Comparison of ENCODE assay signal across 14 cellular contexts in genomic region chr15:90203922-90204321, GRCh38. TPM values are rescaled to one million over a fixed set of nuclear protein-coding genes. Genes with fewer than 3 reads are reported as not detected.
DNase-seq lines count a peak whose midpoint lies in the region; ATAC-seq, FAIRE-seq and TF ChIP-seq lines count a peak whose summit lies in the region.
"Had no signal": no experiment of that assay in that cellular context is flagged by ENCODE, and none has a peak within 500 bp of the region (broad histone marks: within the 10 kb centered on the region; RNA-seq: fewer than 3 reads in every experiment).

No MANE protein-coding gene starts in this region.

- H3K4me1 ChIP-seq in keratinocyte (ENCODE audit: control insufficient read depth, extremely low read depth, insufficient read depth, low read length): peaks cover 43% of the 10 kb centered on the region
- H3K4me1 ChIP-seq in tibial artery: peaks cover 0 to 55% (median 43%) of the 10 kb centered on the region in 4 donors

- ATAC-seq in GM18873 (IDR thresholded peaks at IDR 0.05; ENCODE audit: low FRiP score, unreplicated experiment): no peak
- ATAC-seq: activated naive CD4-positive, alpha-beta T cell treated with anti-CD3 and anti-CD28 coated beads, Interleukin-2, amount 50 U/mL, for 72 hours; GM23338 had no signal

- no peak overlapping the region for H2AFZ ChIP-seq in keratinocyte (ENCODE audit: control insufficient read depth, low read length)
- H2AFZ ChIP-seq: GM23338 had no signal

- peaks cover 8% of the 10 kb centered on the region for H3K9me1 ChIP-seq in keratinocyte (ENCODE audit: control insufficient read depth, extremely low read depth, insufficient read depth, low read length)

- H3K27ac ChIP-seq in keratinocyte (ENCODE audit: control insufficient read depth, insufficient read depth, low read length) (no peak overlapping the region), tibial artery (no peak overlapping the region)

- H3K36me3 ChIP-seq in keratinocyte (ENCODE audit: control insufficient read depth in 2 of 2, extremely low read depth in 1 of 2, insufficient read depth in 2 of 2, low read length in 2 of 2) (peaks cover 16 to 44% of the 10 kb centered on the region in 2 experiments), tibial artery (peaks cover 0 to 24% (median 0%) of the 10 kb centered on the region in 3 donors)

- peak overlapping the region in 2 of 3 experiments; percentile 82 to 99 for H3K4me3 ChIP-seq in keratinocyte (ENCODE audit: control insufficient read depth in 2 of 3, extremely low read depth in 1 of 3, insufficient read depth in 2 of 3, low read depth in 1 of 3, low read length in 3 of 3)
- no peak overlapping the region for H3K4me3 ChIP-seq in tibial artery
- H3K4me3 ChIP-seq: GM23338 had no signal

- dilution Hi-C loops in keratinocyte (cut with MboI; ENCODE audit: extremely low pct_ligation_motif_present, low sequenced_read_pairs): no loop called here

- DNase-seq in NCI-H1417 (lab: John Stamatoyannopoulos, UW) (peak; percentile 25 to 90 (median 76)), NCI-H1417 treated with DMSO at 0.1 percent for 48 hours (lab: John Stamatoyannopoulos, UW) (no peak), T1000 (lab: John Stamatoyannopoulos, UW) (peak; percentile 18), keratinocyte (ENCODE audit: low read depth, low spot score) (no peak), tibial artery (peak; percentile 65 to 91), GM03348 (ENCODE audit: low spot score) (no peak), cerebellum (ENCODE audit: low spot score) (no peak)
- DNase-seq: activated CD4-positive, alpha-beta T cell treated with anti-CD3 and anti-CD28 coated beads, Interleukin-2, amount 50 U/mL, for 4 hours; effector CD8-positive, alpha-beta T cell; KBM-7 had no signal

- H3K9me3 ChIP-seq in keratinocyte (ENCODE audit: control insufficient read depth, low read depth, low read length) (no peaks in the 10 kb centered on the region), tibial artery (no peaks in the 10 kb centered on the region)

- no peaks in the 10 kb centered on the region for H3K27me3 ChIP-seq in keratinocyte (ENCODE audit: control insufficient read depth, extremely low read depth, insufficient read depth, low read length)
- no peaks in the 10 kb centered on the region for H3K27me3 ChIP-seq in tibial artery

- intact Hi-C loops in tibial artery (cut with DNase I; ENCODE audit: low total_unique reads): loop anchor here (5.0 kb wide), 1 partner anchor 42 kb away; no protein-coding TSS in a partner anchor

- peak overlapping the region; percentile 94 for H3K4me2 ChIP-seq in keratinocyte (ENCODE audit: control insufficient read depth, extremely low read depth, insufficient read depth, low read depth, low read length)
- H3K4me2 ChIP-seq: GM23338 had no signal

- peaks cover 81% of the 10 kb centered on the region for H3K79me2 ChIP-seq in keratinocyte (ENCODE audit: control insufficient read depth, insufficient read depth, low read length)

- peaks cover 3% of the 10 kb centered on the region for H4K20me1 ChIP-seq in keratinocyte (ENCODE audit: control insufficient read depth, extremely low read depth, insufficient read depth, low read length)

- no peak for FAIRE-seq in keratinocyte (lab: Jason Lieb, UNC)
- FAIRE-seq: G401.6 had no signal

- H3K9ac ChIP-seq in keratinocyte (ENCODE audit: control insufficient read depth, extremely low read depth, insufficient read depth, low read length): peak overlapping the region; percentile 15

- TF ChIP-seq CTCF in keratinocyte (optimal IDR thresholded peaks at IDR 0.05 in 1 of 3, IDR thresholded peaks at IDR 0.05 in 1 of 3, conservative IDR thresholded peaks at IDR 0.05 in 1 of 3; ENCODE audit: extremely low read depth in 1 of 3, insufficient read depth in 2 of 3, low read length in 3 of 3) (no peak), tibial artery (IDR thresholded peaks at IDR 0.05) (no peak)

RNA-seq across cellular contexts. Expression of gene SEMA4B, which starts 2.8 kb away (rescaled TPM):
- 58.7 to 95.1 TPM (median 72.7 TPM) in 3 replicates for polyA plus RNA-seq in keratinocyte
- polyA plus RNA-seq in keratinocyte (2011; ENCODE audit: low read depth): 14.0 TPM
- 21.2 and 40.8 TPM in 2 replicates for polyA plus RNA-seq in keratinocyte (2011; cell fraction: cytosol; rRNA removed)
- 116 and 175 TPM in 2 replicates for polyA plus RNA-seq in keratinocyte (2011; cell fraction: nucleus; rRNA removed)
- 41.9 and 85.6 TPM in 2 replicates for polyA plus RNA-seq in keratinocyte (2012; ENCODE audit: low replicate concordance)
- 129 to 210 TPM (median 133 TPM) in 3 replicates for polyA minus RNA-seq in keratinocyte
- polyA minus RNA-seq in keratinocyte (2011; cell fraction: cytosol; rRNA and poly(A)+ RNA removed): 184 TPM
- 289 and 325 TPM in 2 replicates for polyA minus RNA-seq in keratinocyte (2011; cell fraction: nucleus; rRNA and poly(A)+ RNA removed)
- total RNA-seq in cerebellum: 35.7 TPM

RNA-seq across cellular contexts. Expression of gene CIB1, which starts 29.8 kb away (rescaled TPM):
- polyA plus RNA-seq in keratinocyte: 70.9 to 83.0 TPM (median 80.6 TPM) in 3 replicates
- polyA plus RNA-seq in keratinocyte (2011; ENCODE audit: low read depth): 33.8 TPM
- 51.8 and 74.3 TPM in 2 replicates for polyA plus RNA-seq in keratinocyte (2011; cell fraction: cytosol; rRNA removed)
- 46.8 and 61.8 TPM in 2 replicates for polyA plus RNA-seq in keratinocyte (2011; cell fraction: nucleus; rRNA removed)
- polyA plus RNA-seq in keratinocyte (2012; ENCODE audit: low replicate concordance): 54.8 and 97.3 TPM in 2 replicates
- polyA minus RNA-seq in keratinocyte: 35.8 to 66.9 TPM (median 47.6 TPM) in 3 replicates
- 38.2 TPM for polyA minus RNA-seq in keratinocyte (2011; cell fraction: cytosol; rRNA and poly(A)+ RNA removed)
- 8.5 and 8.9 TPM in 2 replicates for polyA minus RNA-seq in keratinocyte (2011; cell fraction: nucleus; rRNA and poly(A)+ RNA removed)
- 3.6 TPM for total RNA-seq in cerebellum

RNA-seq across cellular contexts. Expression of gene GDPGP1, which starts 30.1 kb away (rescaled TPM):
- polyA plus RNA-seq in keratinocyte: 0.92 to 2.7 TPM (median 1.0 TPM) in 3 replicates
- polyA plus RNA-seq in keratinocyte (2011; ENCODE audit: low read depth): not detected
- 0.90 and 1.2 TPM in 2 replicates for polyA plus RNA-seq in keratinocyte (2011; cell fraction: cytosol; rRNA removed)
- 3.4 TPM in 2 replicates for polyA plus RNA-seq in keratinocyte (2011; cell fraction: nucleus; rRNA removed)
- 0.28 and 1.9 TPM in 2 replicates for polyA plus RNA-seq in keratinocyte (2012; ENCODE audit: low replicate concordance)
- polyA minus RNA-seq in keratinocyte: 3.2 to 10.8 TPM (median 4.1 TPM) in 3 replicates
- 3.8 TPM for polyA minus RNA-seq in keratinocyte (2011; cell fraction: cytosol; rRNA and poly(A)+ RNA removed)
- polyA minus RNA-seq in keratinocyte (2011; cell fraction: nucleus; rRNA and poly(A)+ RNA removed): 4.0 and 4.6 TPM in 2 replicates
- 10.4 TPM for total RNA-seq in cerebellum

RNA-seq across cellular contexts. Expression of gene TTLL13, which starts 45.4 kb away (rescaled TPM):
- polyA plus RNA-seq in keratinocyte: 0.05 to 0.09 TPM (median 0.07 TPM) in 3 replicates
- not detected for polyA plus RNA-seq in keratinocyte (2011; ENCODE audit: low read depth)
- polyA plus RNA-seq in keratinocyte (2011; cell fraction: cytosol; rRNA removed): 0.05 and 0.10 TPM in 2 replicates
- 0.07 and 0.22 TPM in 2 replicates for polyA plus RNA-seq in keratinocyte (2011; cell fraction: nucleus; rRNA removed)
- not detected in 2 replicates for polyA plus RNA-seq in keratinocyte (2012; ENCODE audit: low replicate concordance)
- polyA minus RNA-seq in keratinocyte: 0.22 TPM in 1 of 3 replicates, not detected in the others
- polyA minus RNA-seq in keratinocyte (2011; cell fraction: cytosol; rRNA and poly(A)+ RNA removed): not detected
- polyA minus RNA-seq in keratinocyte (2011; cell fraction: nucleus; rRNA and poly(A)+ RNA removed): not detected in 2 replicates
- total RNA-seq in cerebellum: 0.36 TPM
- total RNA-seq: GM23338 had no signal
- polyA plus RNA-seq: GM23338 had no signal

Comparison
In these comparisons a context has a peak if more than half of its experiments do, and no peak if none do; other contexts are left out.
1. DNase-seq: peak in NCI-H1417 (3 of 3), T1000 (single experiment) and tibial artery (2 of 2); none in NCI-H1417 treated with DMSO at 0.1 percent for 48 hours (single experiment), keratinocyte (single experiment), GM03348 (single experiment) and cerebellum (single experiment).
2. H3K4me3 ChIP-seq: peak in keratinocyte (2 of 3); none in tibial artery (0 of 2).